ENCODE assay signal across 1 cellular context in genomic region chr10:72885953-72886352, GRCh38.
TF ChIP-seq lines count a peak whose summit lies in the region.

No MANE protein-coding gene starts in this region.

TF ChIP-seq in H1, 55 proteins besides CTCF, POLR2A, EP300 and RAD21:
- TF ChIP-seq FOSL1 (IDR thresholded peaks at IDR 0.05; ENCODE audit: insufficient read depth, low read depth, low read length), result no peak
- peak; percentile 58 for TF ChIP-seq MAFK (IDR thresholded peaks at IDR 0.05; ENCODE audit: low read depth, low read length)
